21 cellular contexts compared by ENCODE assay signal in the genomic region with DNA sequence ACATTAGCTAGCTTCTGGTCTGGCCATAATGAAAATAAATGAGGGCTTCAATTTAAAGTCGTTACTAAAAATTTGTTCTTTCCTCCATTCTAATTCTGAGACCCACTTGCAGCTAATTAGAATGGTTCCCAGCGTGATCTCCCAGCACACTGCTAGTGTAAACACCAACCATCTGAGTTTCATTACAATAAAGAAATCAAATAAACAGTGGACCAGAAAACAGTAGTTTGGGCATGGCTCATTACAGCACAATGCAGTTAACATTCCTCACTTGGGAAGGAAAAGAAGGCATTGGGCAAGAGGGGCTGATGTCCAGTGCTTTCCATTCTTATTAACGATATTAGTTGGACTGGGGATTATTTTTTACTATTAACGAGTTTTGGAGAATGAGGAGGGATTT.
DNase-seq lines count a peak whose midpoint lies in the region; ATAC-seq, FAIRE-seq and TF ChIP-seq lines count a peak whose summit lies in the region.
"Had no signal": no experiment of that assay in that cellular context is flagged by ENCODE, and none has a peak within 500 bp of the region (broad histone marks: within the 10 kb centered on the region; RNA-seq: fewer than 3 reads in every experiment).

No MANE protein-coding gene starts in this region.

- no peak; a peak in 1 of 4 replicates for TF ChIP-seq EP300 in SK-N-SH (IDR thresholded peaks at IDR 0.05; ENCODE audit: borderline replicate concordance in 1 of 2, low read depth in 1 of 2, low read length in 1 of 2)

- TF ChIP-seq CTCF in HFFc6 (IDR thresholded peaks at IDR 0.05) (no peak), SK-N-SH (IDR thresholded peaks at IDR 0.05) (no peak), hepatocyte (IDR thresholded peaks at IDR 0.05; ENCODE audit: poor library complexity) (no peak), pancreas (IDR thresholded peaks at IDR 0.05) (no peak)

- peak; percentile 35 for DNase-seq in EL
- peak; percentile 3 for DNase-seq in HFFc6
- DNase-seq in SK-N-SH, result peak; percentile 24
- peak; percentile 2 for DNase-seq in hepatocyte (ENCODE audit: low spot score)
- no peak for DNase-seq in pancreas
- DNase-seq in GF-D8 (lab: John Stamatoyannopoulos, UW), result no peak
- DNase-seq in putamen (ENCODE audit: low spot score), result no peak
- no peak for DNase-seq in DMS79 treated with DMSO at 0.1 percent for 48 hours (lab: John Stamatoyannopoulos, UW)
- DNase-seq: foreskin keratinocyte; hypothalamus; MG63; naive thymus-derived CD8-positive, alpha-beta T cell; NCI-H2171; NK-92 treated with Interleukin-12 subunit alpha and Interleukin-12 subunit beta, amount 100 ng/mL, for 24 hours; psoas muscle had no signal

- H3K27me3 Mint-ChIP-seq in HFFc6 (ENCODE audit: insufficient read depth), result no peaks in the 10 kb centered on the region; the same call in 1 of the 2 replicates
- H3K27me3 Mint-ChIP-seq: central memory CD8-positive, alpha-beta T cell; naive thymus-derived CD8-positive, alpha-beta T cell had no signal

- H3K9me3 ChIP-seq in SK-N-SH (no peaks in the 10 kb centered on the region), hepatocyte (ENCODE audit: low read depth) (no peaks in the 10 kb centered on the region), pancreas (no peaks in the 10 kb centered on the region)
- H3K9me3 ChIP-seq: BLaER1 treated with 17β-estradiol and CSF1 and Interleukin-3, amounts not matched to agents 10 nM and 100 nM; MG63; psoas muscle; thoracic aorta had no signal

- no peaks in the 10 kb centered on the region for H3K27me3 ChIP-seq in SK-N-SH (ENCODE audit: insufficient read depth)
- H3K27me3 ChIP-seq in hepatocyte, result no peaks in the 10 kb centered on the region
- no peaks in the 10 kb centered on the region for H3K27me3 ChIP-seq in pancreas
- H3K27me3 ChIP-seq: BLaER1 treated with 17β-estradiol and CSF1 and Interleukin-3, amounts not matched to agents 10 nM and 100 nM; foreskin keratinocyte; MG63 had no signal

- no peaks in the 10 kb centered on the region for H3F3A ChIP-seq in SK-N-SH (replicated peaks; ENCODE audit: insufficient read depth)

- no peaks in the 10 kb centered on the region for H3K9me2 ChIP-seq in SK-N-SH
- H3K9me2 ChIP-seq in hepatocyte (replicated peaks; ENCODE audit: insufficient read depth), result no peaks in the 10 kb centered on the region

- no peak for TF ChIP-seq RAD21 in SK-N-SH (IDR thresholded peaks at IDR 0.05; ENCODE audit: low read length)

- H3K79me2 ChIP-seq in SK-N-SH (ENCODE audit: insufficient read depth), result no peaks in the 10 kb centered on the region
- H3K79me2 ChIP-seq in hepatocyte, result no peaks in the 10 kb centered on the region

- H2AFZ ChIP-seq in SK-N-SH (ENCODE audit: low read depth) (no peak overlapping the region), hepatocyte (no peak overlapping the region)

- FAIRE-seq in pancreas (lab: Jason Lieb, UNC), result no peak
- FAIRE-seq: endometrium, GM18507, keratinocyte had no signal

- CTCF ChIA-PET in SK-N-SH (lab: Yijun Ruan, JAX), result no interaction called here

- H3K4me2 ChIP-seq in SK-N-SH (no peak overlapping the region), hepatocyte (no peak overlapping the region)
- H3K4me2 ChIP-seq: BLaER1 treated with 17β-estradiol and CSF1 and Interleukin-3, amounts not matched to agents 10 nM and 100 nM had no signal

- peaks cover 0 to 5% of the 10 kb centered on the region in 2 experiments; a peak in 1 of 4 replicates for H3K4me1 ChIP-seq in SK-N-SH (ENCODE audit: control insufficient read depth in 1 of 2, insufficient read depth in 2 of 2, low read depth in 1 of 2, low read length in 1 of 2)
- no peaks in the 10 kb centered on the region for H3K4me1 ChIP-seq in hepatocyte (ENCODE audit: insufficient read depth)
- no peaks in the 10 kb centered on the region for H3K4me1 ChIP-seq in pancreas
- H3K4me1 ChIP-seq: foreskin keratinocyte, psoas muscle had no signal

- no peaks in the 10 kb centered on the region for H4K20me1 ChIP-seq in SK-N-SH (ENCODE audit: insufficient read depth)
- no peaks in the 10 kb centered on the region for H4K20me1 ChIP-seq in hepatocyte (ENCODE audit: insufficient read depth, poor library complexity, severe bottlenecking)
- H4K20me1 ChIP-seq: BLaER1 treated with 17β-estradiol and CSF1 and Interleukin-3, amounts not matched to agents 10 nM and 100 nM had no signal

- no peak overlapping the region for H3K9ac ChIP-seq in SK-N-SH
- H3K9ac ChIP-seq: BLaER1 treated with 17β-estradiol and CSF1 and Interleukin-3, amounts not matched to agents 10 nM and 100 nM had no signal

- no peaks in the 10 kb centered on the region for H3K36me3 ChIP-seq in SK-N-SH (replicated peaks in 1 of 2; ENCODE audit: control insufficient read depth in 1 of 2, insufficient read depth in 2 of 2, low read length in 1 of 2)
- H3K36me3 ChIP-seq in hepatocyte (replicated peaks; ENCODE audit: insufficient read depth, low read depth), result no peaks in the 10 kb centered on the region
- H3K36me3 ChIP-seq in pancreas, result no peaks in the 10 kb centered on the region
- H3K36me3 ChIP-seq: BLaER1 treated with 17β-estradiol and CSF1 and Interleukin-3, amounts not matched to agents 10 nM and 100 nM; MG63; thoracic aorta had no signal

- H3K4me1 Mint-ChIP-seq in HFFc6 (ENCODE audit: low read depth), result peaks cover 28% of the 10 kb centered on the region
- H3K4me1 Mint-ChIP-seq: central memory CD8-positive, alpha-beta T cell; naive thymus-derived CD8-positive, alpha-beta T cell had no signal

- WGBS in SK-N-SH (ENCODE audit: low lambda C conversion rate), result 38% methylated on average over 4 of the region's 4 CpGs
- WGBS in hepatocyte (ENCODE audit: low lambda C conversion rate, missing lambda C conversion rate), result 52% methylated on average over 4 of the region's 4 CpGs
- 79 to 84% methylated on average over 4 of the region's 4 CpGs for WGBS in pancreas, 2 donors

- H3K4me3 Mint-ChIP-seq in HFFc6, result peak overlapping the region; percentile 44; the same call in 1 of the 2 replicates
- H3K4me3 Mint-ChIP-seq: central memory CD8-positive, alpha-beta T cell; naive thymus-derived CD8-positive, alpha-beta T cell had no signal

- H3K4me3 ChIP-seq in SK-N-SH (ENCODE audit: low read depth in 2 of 2, low read length in 1 of 2), result no peak overlapping the region
- H3K4me3 ChIP-seq in hepatocyte, result no peak overlapping the region
- no peak overlapping the region for H3K4me3 ChIP-seq in pancreas
- H3K4me3 ChIP-seq: BLaER1 treated with 17β-estradiol and CSF1 and Interleukin-3, amounts not matched to agents 10 nM and 100 nM; MG63; psoas muscle; thoracic aorta had no signal

- no peaks in the 10 kb centered on the region for H3K36me3 Mint-ChIP-seq in HFFc6 (ENCODE audit: low read depth)
- H3K36me3 Mint-ChIP-seq: naive thymus-derived CD8-positive, alpha-beta T cell had no signal

- intact Hi-C loops in pancreas (cut with DNase I), result no loop called here

- ATAC-seq in pancreas, result no peak
- ATAC-seq: foreskin keratinocyte; naive thymus-derived CD8-positive, alpha-beta T cell; psoas muscle had no signal

- H3K9me3 Mint-ChIP-seq in HFFc6, result no peaks in the 10 kb centered on the region

- H3K27ac ChIP-seq in SK-N-SH (ENCODE audit: low read depth in 2 of 2, low read length in 1 of 2) (peak overlapping the region in 1 of 2 experiments; percentile 45; a peak in 2 of 4 replicates), hepatocyte (no peak overlapping the region), pancreas (no peak overlapping the region)
- H3K27ac ChIP-seq: BLaER1 treated with 17β-estradiol and CSF1 and Interleukin-3, amounts not matched to agents 10 nM and 100 nM; foreskin keratinocyte; psoas muscle; thoracic aorta had no signal

- POLR2A ChIA-PET in SK-N-SH (lab: Yijun Ruan, JAX), result no interaction called here

- peak overlapping the region; percentile 51; the same call in 1 of the 2 replicates for H3K27ac Mint-ChIP-seq in HFFc6
- H3K27ac Mint-ChIP-seq: naive thymus-derived CD8-positive, alpha-beta T cell had no signal

TF ChIP-seq in SK-N-SH, 30 proteins besides CTCF, POLR2A, EP300 and RAD21:
- no peak for TF ChIP-seq MXI1 (IDR thresholded peaks at IDR 0.05; ENCODE audit: low read depth, low read length)
- no peak for TF ChIP-seq NRF1 (IDR thresholded peaks at IDR 0.05; ENCODE audit: low read depth, low read length)
- peak; percentile 71 for TF ChIP-seq FOXJ3 (CRISPR knock-in tag; IDR thresholded peaks at IDR 0.05)
- no peak for TF ChIP-seq POLR2AphosphoS5 (IDR thresholded peaks at IDR 0.05; ENCODE audit: low read depth, low read length)
- no peak for TF ChIP-seq USF2 (IDR thresholded peaks at IDR 0.05; ENCODE audit: borderline replicate concordance, low read depth, low read length)
- no peak for TF ChIP-seq YY1 (IDR thresholded peaks at IDR 0.05; ENCODE audit: low read depth)
TF ChIP-seq in SK-N-SH: peak in this region for 1.

Comparison
In these comparisons a context has a peak if more than half of its experiments do, and no peak if none do; other contexts are left out.
1. DNase-seq: peak in EL (single experiment), HFFc6 (single experiment), SK-N-SH (single experiment) and hepatocyte (single experiment); none in pancreas (0 of 6), GF-D8 (single experiment), putamen (single experiment) and DMS79 treated with DMSO at 0.1 percent for 48 hours (single experiment).